Comparison of ENCODE assay signal across 16 cellular contexts in genomic region chr20:47380481-47380880, GRCh38. TPM values are rescaled to one million over a fixed set of nuclear protein-coding genes. Genes with fewer than 3 reads are reported as not detected.
DNase-seq lines count a peak whose midpoint lies in the region; ATAC-seq and TF ChIP-seq lines count a peak whose summit lies in the region.
"Had no signal": no experiment of that assay in that cellular context is flagged by ENCODE, and none has a peak within 500 bp of the region (broad histone marks: within the 10 kb centered on the region; RNA-seq: fewer than 3 reads in every experiment).

No MANE protein-coding gene starts in this region.

- no peak overlapping the region for H4K12ac ChIP-seq in trophoblast cell (ENCODE audit: low read depth, low read length)

- CTCF ChIA-PET in SK-N-SH (lab: Yijun Ruan, JAX), result interaction anchor here (1.7 to 12.3 kb wide), 4 partner anchors 21 to 240 kb away, joined by 7 to 546 read pairs (median 168); no protein-coding TSS in a partner anchor

- 90% methylated on average over 4 of the region's 4 CpGs for WGBS in SK-N-SH (ENCODE audit: low lambda C conversion rate)
- WGBS in trophoblast cell (ENCODE audit: extremely low coverage, insufficient coverage, insufficient read length), result no CpG with 5 or more reads among the region's 4 CpGs

- peaks cover 3% of the 10 kb centered on the region for H3F3A ChIP-seq in SK-N-SH (replicated peaks; ENCODE audit: insufficient read depth)

- peaks cover 20% of the 10 kb centered on the region for H3K79me1 ChIP-seq in trophoblast cell (ENCODE audit: low read length)

- H3K9me3 Mint-ChIP-seq in activated naive CD8-positive, alpha-beta T cell treated with anti-CD3 and anti-CD28 coated beads, Interleukin-2, amount 50 U/mL, for 24 hours, result no peaks in the 10 kb centered on the region

- H3K79me2 ChIP-seq in SK-N-SH (ENCODE audit: insufficient read depth), result no peaks in the 10 kb centered on the region
- H3K79me2 ChIP-seq in trophoblast cell (ENCODE audit: control insufficient read depth, insufficient read depth, low read length, poor library complexity), result no peaks in the 10 kb centered on the region

- no peak overlapping the region for H3K14ac ChIP-seq in trophoblast cell (ENCODE audit: low read length)

- no peak overlapping the region for H3K4me3 Mint-ChIP-seq in activated naive CD8-positive, alpha-beta T cell treated with anti-CD3 and anti-CD28 coated beads, Interleukin-2, amount 50 U/mL, for 24 hours
- H3K4me3 Mint-ChIP-seq: naive B cell; stimulated activated memory B cell treated with anti-CD40 and anti-IgM and Interleukin-4, amounts not matched to agents 10 μg/mL and 1 μg/mL and 100 μg/mL, for 72 hours had no signal

- no peak overlapping the region for H4K91ac ChIP-seq in trophoblast cell (ENCODE audit: low read depth, low read length)

- TF ChIP-seq EP300 in SK-N-SH (IDR thresholded peaks at IDR 0.05; ENCODE audit: borderline replicate concordance in 1 of 2, low read depth in 1 of 2, low read length in 1 of 2), result no peak

- H2AFZ ChIP-seq in SK-N-SH (ENCODE audit: low read depth), result no peak overlapping the region
- H2AFZ ChIP-seq in trophoblast cell (ENCODE audit: insufficient read depth, low read length, poor library complexity), result no peak overlapping the region

- no peaks in the 10 kb centered on the region for H3K36me3 Mint-ChIP-seq in activated naive CD8-positive, alpha-beta T cell treated with anti-CD3 and anti-CD28 coated beads, Interleukin-2, amount 50 U/mL, for 24 hours (ENCODE audit: low read depth)
- H3K36me3 Mint-ChIP-seq: naive B cell had no signal

- no peaks in the 10 kb centered on the region for H3K9me3 ChIP-seq in SK-N-SH
- H3K9me3 ChIP-seq in trophoblast cell (ENCODE audit: insufficient read depth, low read depth, low read length), result no peaks in the 10 kb centered on the region

- H3K4me2 ChIP-seq in SK-N-SH (peak overlapping the region; percentile 31; the same call in 1 of the 2 replicates), trophoblast cell (ENCODE audit: low read length) (no peak overlapping the region)
- H3K4me2 ChIP-seq: KMS-11 had no signal

- H3K18ac ChIP-seq in trophoblast cell (ENCODE audit: low read length), result no peak overlapping the region

- no peak overlapping the region for H2BK12ac ChIP-seq in trophoblast cell (ENCODE audit: low read length)

- H3K27me3 ChIP-seq in SK-N-SH (ENCODE audit: insufficient read depth), result no peaks in the 10 kb centered on the region
- no peaks in the 10 kb centered on the region for H3K27me3 ChIP-seq in trophoblast cell (ENCODE audit: insufficient read depth, low read length)

- H3K27ac Mint-ChIP-seq in activated naive CD8-positive, alpha-beta T cell treated with anti-CD3 and anti-CD28 coated beads, Interleukin-2, amount 50 U/mL, for 24 hours, result no peak overlapping the region
- H3K27ac Mint-ChIP-seq: stimulated activated memory B cell treated with anti-CD40 and anti-IgM and Interleukin-4, amounts not matched to agents 10 μg/mL and 1 μg/mL and 100 μg/mL, for 72 hours had no signal

- no peak for TF ChIP-seq CTCF in SK-N-SH (IDR thresholded peaks at IDR 0.05)

- DNase-seq in SK-N-SH (no peak), NCI-H187 treated with DMSO at 0.1 percent for 48 hours (lab: John Stamatoyannopoulos, UW) (peak; percentile 39), trophoblast cell (no peak), NCI-H1930 (lab: John Stamatoyannopoulos, UW) (no peak), inferior parietal cortex (ENCODE audit: extremely low spot score) (no peak)
- DNase-seq in activated naive CD8-positive, alpha-beta T cell treated with anti-CD3 and anti-CD28 coated beads, Interleukin-2, amount 50 U/mL, for 24 hours, result no peak
- DNase-seq: activated CD4-positive, CD25-positive, alpha-beta regulatory T cell treated with anti-CD3 and anti-CD28 coated beads, Interleukin-2, amount 50 U/mL, for 72 hours; naive B cell; NCI-H1105; Right ventricle myocardium superior had no signal

- no peaks in the 10 kb centered on the region for H3K36me3 ChIP-seq in SK-N-SH (replicated peaks in 1 of 2; ENCODE audit: control insufficient read depth in 1 of 2, insufficient read depth in 2 of 2, low read length in 1 of 2)
- no peaks in the 10 kb centered on the region for H3K36me3 ChIP-seq in trophoblast cell (ENCODE audit: control insufficient read depth in 1 of 2, insufficient read depth in 2 of 2, low read length in 2 of 2)

- H2AK5ac ChIP-seq in trophoblast cell (ENCODE audit: low read length), result no peak overlapping the region

- no peak overlapping the region; the same call in 1 of the 2 replicates for H3K9ac ChIP-seq in SK-N-SH
- peak overlapping the region; percentile 11 for H3K9ac ChIP-seq in trophoblast cell (ENCODE audit: low read length)
- H3K9ac ChIP-seq: KMS-11 had no signal

- H4K20me1 ChIP-seq in SK-N-SH (ENCODE audit: insufficient read depth), result no peaks in the 10 kb centered on the region

- no peaks in the 10 kb centered on the region for H3K9me2 ChIP-seq in SK-N-SH

- H3K23ac ChIP-seq in trophoblast cell (ENCODE audit: low read length), result no peak overlapping the region

- no peaks in the 10 kb centered on the region for H3K27me3 Mint-ChIP-seq in activated naive CD8-positive, alpha-beta T cell treated with anti-CD3 and anti-CD28 coated beads, Interleukin-2, amount 50 U/mL, for 24 hours
- H3K27me3 Mint-ChIP-seq: naive B cell; stimulated activated memory B cell treated with anti-CD40 and anti-IgM and Interleukin-4, amounts not matched to agents 10 μg/mL and 1 μg/mL and 100 μg/mL, for 72 hours had no signal

- H2BK120ac ChIP-seq in trophoblast cell (ENCODE audit: insufficient read depth, low read length, poor library complexity), result no peak overlapping the region

- ATAC-seq in SK-N-SH treated with all-trans-retinoic acid at 6 μM for 48 hours, result no peak
- ATAC-seq in activated naive CD8-positive, alpha-beta T cell treated with anti-CD3 and anti-CD28 coated beads, Interleukin-2, amount 50 U/mL, for 24 hours, result peak; percentile 89
- ATAC-seq in GM21515 (IDR thresholded peaks at IDR 0.05; ENCODE audit: unreplicated experiment), result no peak
- ATAC-seq: stimulated activated memory B cell treated with anti-CD40 and anti-IgM and Interleukin-4, amounts not matched to agents 10 μg/mL and 1 μg/mL and 100 μg/mL, for 72 hours had no signal

- peak overlapping the region in 1 of 2 experiments; percentile 69; a peak in 2 of 4 replicates for H3K27ac ChIP-seq in SK-N-SH (ENCODE audit: low read depth in 2 of 2, low read length in 1 of 2)
- no peak overlapping the region for H3K27ac ChIP-seq in trophoblast cell (ENCODE audit: low read depth, low read length)
- H3K27ac ChIP-seq: C4-2B, KMS-11 had no signal

- POLR2A ChIA-PET in SK-N-SH (lab: Yijun Ruan, JAX), result no interaction called here

- no peak overlapping the region for H4K8ac ChIP-seq in trophoblast cell (ENCODE audit: low read depth, low read length)

- no peak overlapping the region for H3K4me3 ChIP-seq in SK-N-SH (ENCODE audit: low read depth in 2 of 2, low read length in 1 of 2)
- no peak overlapping the region for H3K4me3 ChIP-seq in trophoblast cell (ENCODE audit: low read depth, low read length)
- H3K4me3 ChIP-seq: lung had no signal

- no peak for TF ChIP-seq RAD21 in SK-N-SH (IDR thresholded peaks at IDR 0.05; ENCODE audit: low read length)

- peaks cover 36% of the 10 kb centered on the region for H3K4me1 Mint-ChIP-seq in activated naive CD8-positive, alpha-beta T cell treated with anti-CD3 and anti-CD28 coated beads, Interleukin-2, amount 50 U/mL, for 24 hours

- H3K4ac ChIP-seq in trophoblast cell (ENCODE audit: low read depth, low read length), result no peak overlapping the region

- H3K4me1 ChIP-seq in SK-N-SH (ENCODE audit: control insufficient read depth in 1 of 2, insufficient read depth in 2 of 2, low read depth in 1 of 2, low read length in 1 of 2) (peaks cover 3 to 15% of the 10 kb centered on the region in 2 experiments; a peak in 3 of 4 replicates), trophoblast cell (ENCODE audit: control insufficient read depth in 1 of 2, insufficient read depth in 2 of 2, low read length in 2 of 2) (peaks cover 7 to 17% of the 10 kb centered on the region in 2 experiments)

- H2BK5ac ChIP-seq in trophoblast cell (ENCODE audit: low read depth, low read length, poor library complexity), result no peak overlapping the region

TF ChIP-seq in SK-N-SH, 30 proteins besides CTCF, POLR2A, EP300 and RAD21 (continues in another document):
- TF ChIP-seq SIN3A (IDR thresholded peaks at IDR 0.05; ENCODE audit: borderline replicate concordance, low read depth, low read length), result no peak

TF ChIP-seq in SK-N-SH treated with all-trans-retinoic acid at 6 μM for 48 hours, 23 proteins besides CTCF, POLR2A, EP300 and RAD21:
- TF ChIP-seq, protein P1, sequence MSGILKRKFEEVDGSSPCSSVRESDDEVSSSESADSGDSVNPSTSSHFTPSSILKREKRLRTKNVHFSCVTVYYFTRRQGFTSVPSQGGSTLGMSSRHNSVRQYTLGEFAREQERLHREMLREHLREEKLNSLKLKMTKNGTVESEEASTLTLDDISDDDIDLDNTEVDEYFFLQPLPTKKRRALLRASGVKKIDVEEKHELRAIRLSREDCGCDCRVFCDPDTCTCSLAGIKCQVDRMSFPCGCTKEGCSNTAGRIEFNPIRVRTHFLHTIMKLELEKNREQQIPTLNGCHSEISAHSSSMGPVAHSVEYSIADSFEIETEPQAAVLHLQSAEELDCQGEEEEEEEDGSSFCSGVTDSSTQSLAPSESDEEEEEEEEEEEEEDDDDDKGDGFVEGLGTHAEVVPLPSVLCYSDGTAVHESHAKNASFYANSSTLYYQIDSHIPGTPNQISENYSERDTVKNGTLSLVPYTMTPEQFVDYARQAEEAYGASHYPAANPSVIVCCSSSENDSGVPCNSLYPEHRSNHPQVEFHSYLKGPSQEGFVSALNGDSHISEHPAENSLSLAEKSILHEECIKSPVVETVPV (CRISPR knock-in tag; IDR thresholded peaks at IDR 0.05), result no peak
- TF ChIP-seq ZFP30 (CRISPR knock-in tag; IDR thresholded peaks at IDR 0.05), result no peak

RNA-seq across cellular contexts. Expression of gene ZMYND8, which starts 24.0 kb away (rescaled TPM):
- polyA plus RNA-seq in SK-N-SH (2012; rRNA removed), result 20.6 and 25.3 TPM in 2 replicates
- polyA plus RNA-seq in SK-N-SH (2012; cell fraction: cytosol; rRNA removed), result 19.5 and 20.5 TPM in 2 replicates
- 54.6 and 62.7 TPM in 2 replicates for polyA plus RNA-seq in SK-N-SH (2012; cell fraction: nucleus; rRNA removed)
- polyA plus RNA-seq in trophoblast cell (2013), result 44.5 and 45.1 TPM in 2 replicates
